Comparison of ENCODE assay signal across 1 cellular context in genomic region chr3:148863297-148863696, GRCh38.
TF ChIP-seq lines count a peak whose summit lies in the region.

No MANE protein-coding gene starts in this region.

TF ChIP-seq in H1, 55 proteins besides CTCF, POLR2A, EP300 and RAD21:
- TF ChIP-seq ATF2 (IDR thresholded peaks at IDR 0.05; ENCODE audit: low read length): no peak
- TF ChIP-seq JUND (IDR thresholded peaks at IDR 0.05; ENCODE audit: low read length): no peak
- TF ChIP-seq RBBP5 (IDR thresholded peaks at IDR 0.05; ENCODE audit: borderline replicate concordance, low read depth, low read length): no peak
- TF ChIP-seq NRF1 (IDR thresholded peaks at IDR 0.05; ENCODE audit: low read depth, low read length): no peak
- TF ChIP-seq SIRT6 (IDR thresholded peaks at IDR 0.05; ENCODE audit: low read length): no peak
- no peak for TF ChIP-seq BRCA1 (IDR thresholded peaks at IDR 0.05; ENCODE audit: low read depth, low read length)
- TF ChIP-seq EZH2 (IDR thresholded peaks at IDR 0.05; ENCODE audit: low read depth, low read length, severe bottlenecking): no peak
